Comparison of ENCODE assay signal across 10 cellular contexts in genomic region chr1:93585059-93585966, GRCh38.
DNase-seq lines count a peak whose midpoint lies in the region; ATAC-seq and TF ChIP-seq lines count a peak whose summit lies in the region.
"Had no signal": no experiment of that assay in that cellular context is flagged by ENCODE, and none has a peak within 500 bp of the region (broad histone marks: within the 10 kb centered on the region; RNA-seq: fewer than 3 reads in every experiment).

No MANE protein-coding gene starts in this region.

- no peak overlapping the region for H3K4me3 Mint-ChIP-seq in natural killer cell treated with Interleukin-12 subunit alpha and Interleukin-12 subunit beta and Interleukin-15 and Interleukin-18, amount 100 ng/mL, for 72 hours
- H3K4me3 Mint-ChIP-seq: activated naive CD4-positive, alpha-beta T cell treated with anti-CD3 and anti-CD28 coated beads, Interleukin-2, amount 10 ng/mL, durations not matched to agents 7 days and 5 days had no signal

- H3K9me3 ChIP-seq in adrenal gland (replicated peaks in 1 of 3), result no peaks in the 10 kb centered on the region
- no peaks in the 10 kb centered on the region for H3K9me3 ChIP-seq in psoas muscle

- no peak for TF ChIP-seq CTCF in adrenal gland (IDR thresholded peaks at IDR 0.05)
- TF ChIP-seq CTCF in psoas muscle (IDR thresholded peaks at IDR 0.05), result no peak

- intact Hi-C loops in adrenal gland (cut with DNase I) (no loop called here), left ventricle myocardium superior (cut with micrococcal nuclease) (no loop called here), psoas muscle (cut with DNase I) (no loop called here)

- peak; percentile 91 for ATAC-seq in left ventricle myocardium superior
- peak; percentile 78 to 88 (median 86) for ATAC-seq in psoas muscle
- no peak for ATAC-seq in GM18502 (IDR thresholded peaks at IDR 0.05; ENCODE audit: poor library complexity, unreplicated experiment)
- no peak for ATAC-seq in GM21526 (IDR thresholded peaks at IDR 0.05; ENCODE audit: low FRiP score, unreplicated experiment)
- no peak for ATAC-seq in HG02840 (IDR thresholded peaks at IDR 0.05; ENCODE audit: low FRiP score, unreplicated experiment)
- ATAC-seq in natural killer cell treated with Interleukin-12 subunit alpha and Interleukin-12 subunit beta and Interleukin-15 and Interleukin-18, amount 100 ng/mL, for 72 hours, result no peak

- H3K27ac ChIP-seq in adrenal gland (peak overlapping the region; percentile 8 to 85 (median 69)), psoas muscle (peak overlapping the region; percentile 76)

- H3K27me3 ChIP-seq in adrenal gland (no peaks in the 10 kb centered on the region), psoas muscle (ENCODE audit: insufficient read depth in 3 of 3, low read length in 2 of 3) (no peaks in the 10 kb centered on the region)

- H3K27me3 Mint-ChIP-seq in natural killer cell treated with Interleukin-12 subunit alpha and Interleukin-12 subunit beta and Interleukin-15 and Interleukin-18, amount 100 ng/mL, for 72 hours, result peaks cover 0 to 5% of the 10 kb centered on the region in 2 donors
- H3K27me3 Mint-ChIP-seq: activated naive CD4-positive, alpha-beta T cell treated with anti-CD3 and anti-CD28 coated beads, Interleukin-2, amount 10 ng/mL, durations not matched to agents 7 days and 5 days had no signal

- WGBS in adrenal gland, 4 donors, result 39 to 43% (median 42%) methylated on average over 13 of the region's 13 CpGs
- 40 to 50% (median 47%) methylated on average over 13 of the region's 13 CpGs for WGBS in psoas muscle, 3 donors

- peak; percentile 78 for DNase-seq in EH (ENCODE audit: low read depth)
- peak; percentile 91 to 96 (median 95) for DNase-seq in adrenal gland
- DNase-seq in left ventricle myocardium superior, result peak; percentile 96
- DNase-seq in psoas muscle, result peak; percentile 85 to 87
- no peak for DNase-seq in natural killer cell treated with Interleukin-12 subunit alpha and Interleukin-12 subunit beta and Interleukin-15 and Interleukin-18, amount 100 ng/mL, for 72 hours (ENCODE audit: low spot score)
- DNase-seq: activated naive CD4-positive, alpha-beta T cell treated with anti-CD3 and anti-CD28 coated beads, Interleukin-2, amount 10 ng/mL, durations not matched to agents 7 days and 5 days; Kasumi-1 had no signal

- H3K4me3 ChIP-seq in adrenal gland (no peak overlapping the region), psoas muscle (peak overlapping the region; percentile 25)

- H3K9me3 Mint-ChIP-seq in natural killer cell treated with Interleukin-12 subunit alpha and Interleukin-12 subunit beta and Interleukin-15 and Interleukin-18, amount 100 ng/mL, for 72 hours, result no peaks in the 10 kb centered on the region
- H3K9me3 Mint-ChIP-seq: activated naive CD4-positive, alpha-beta T cell treated with anti-CD3 and anti-CD28 coated beads, Interleukin-2, amount 10 ng/mL, durations not matched to agents 7 days and 5 days had no signal

- H3K4me1 Mint-ChIP-seq in natural killer cell treated with Interleukin-12 subunit alpha and Interleukin-12 subunit beta and Interleukin-15 and Interleukin-18, amount 100 ng/mL, for 72 hours (ENCODE audit: low read depth in 2 of 2), result peaks cover 21% of the 10 kb centered on the region in 2 donors
- H3K4me1 Mint-ChIP-seq: activated naive CD4-positive, alpha-beta T cell treated with anti-CD3 and anti-CD28 coated beads, Interleukin-2, amount 10 ng/mL, durations not matched to agents 7 days and 5 days had no signal

- no peak overlapping the region for H3K27ac Mint-ChIP-seq in natural killer cell treated with Interleukin-12 subunit alpha and Interleukin-12 subunit beta and Interleukin-15 and Interleukin-18, amount 100 ng/mL, for 72 hours
- H3K27ac Mint-ChIP-seq: activated naive CD4-positive, alpha-beta T cell treated with anti-CD3 and anti-CD28 coated beads, Interleukin-2, amount 10 ng/mL, durations not matched to agents 7 days and 5 days had no signal

- H3K4me1 ChIP-seq in adrenal gland (replicated peaks in 1 of 2), result peaks cover 7 to 20% of the 10 kb centered on the region in 2 donors
- peaks cover 43% of the 10 kb centered on the region for H3K4me1 ChIP-seq in psoas muscle

- peaks cover 10% of the 10 kb centered on the region for H3K36me3 Mint-ChIP-seq in natural killer cell treated with Interleukin-12 subunit alpha and Interleukin-12 subunit beta and Interleukin-15 and Interleukin-18, amount 100 ng/mL, for 72 hours
- H3K36me3 Mint-ChIP-seq: activated naive CD4-positive, alpha-beta T cell treated with anti-CD3 and anti-CD28 coated beads, Interleukin-2, amount 10 ng/mL, durations not matched to agents 7 days and 5 days had no signal

- TF ChIP-seq POLR2A in adrenal gland (IDR thresholded peaks at IDR 0.05), result peak in 1 of 2 donors; percentile 30

- H3K36me3 ChIP-seq in adrenal gland (replicated peaks in 1 of 2) (peaks cover 0 to 70% of the 10 kb centered on the region in 2 donors), psoas muscle (ENCODE audit: insufficient read depth in 1 of 2, low read depth in 1 of 2) (peaks cover 0 to 73% of the 10 kb centered on the region in 2 donors)

Comparison
In these comparisons a context has a peak if more than half of its experiments do, and no peak if none do; other contexts are left out.
1. ATAC-seq: peak in left ventricle myocardium superior (single experiment) and psoas muscle (4 of 4); none in GM18502 (single experiment), GM21526 (single experiment), HG02840 (single experiment) and natural killer cell treated with Interleukin-12 subunit alpha and Interleukin-12 subunit beta and Interleukin-15 and Interleukin-18, amount 100 ng/mL, for 72 hours (0 of 2).